Comparison of ENCODE assay signal across 17 cellular contexts in genomic region chr21:36477559-36477958, GRCh38. TPM values are rescaled to one million over a fixed set of nuclear protein-coding genes. Genes with fewer than 3 reads are reported as not detected.
DNase-seq lines count a peak whose midpoint lies in the region; ATAC-seq, FAIRE-seq and TF ChIP-seq lines count a peak whose summit lies in the region.
"Had no signal": no experiment of that assay in that cellular context is flagged by ENCODE, and none has a peak within 500 bp of the region (broad histone marks: within the 10 kb centered on the region; RNA-seq: fewer than 3 reads in every experiment).

No MANE protein-coding gene starts in this region.

- no peak overlapping the region for H3K4me3 Mint-ChIP-seq in CD4-positive, alpha-beta T cell
- H3K4me3 Mint-ChIP-seq: CD14-positive monocyte had no signal

- no peaks in the 10 kb centered on the region for H3K27me3 ChIP-seq in right atrium auricular region
- H3K27me3 ChIP-seq in GM12878 (replicated peaks in 1 of 2; ENCODE audit: control insufficient read depth in 2 of 2, insufficient read depth in 2 of 2, low read length in 1 of 2), result no peaks in the 10 kb centered on the region
- no peaks in the 10 kb centered on the region for H3K27me3 ChIP-seq in right lobe of liver
- H3K27me3 ChIP-seq in thyroid gland, result no peaks in the 10 kb centered on the region
- H3K27me3 ChIP-seq in CD4-positive, alpha-beta T cell (ENCODE audit: control insufficient read depth, insufficient read depth, low read length), result no peaks in the 10 kb centered on the region
- H3K27me3 ChIP-seq: Peyer's patch had no signal

- WGBS in GM12878 (ENCODE audit: insufficient coverage, insufficient replicate concordance, low lambda C conversion rate, missing lambda C conversion rate), result 40% methylated on average over 7 of the region's 7 CpGs
- 22% methylated on average over 7 of the region's 7 CpGs for WGBS in right lobe of liver (ENCODE audit: insufficient coverage, low coverage, low lambda C conversion rate, missing lambda C conversion rate)
- 48 to 55% methylated on average over 7 of the region's 7 CpGs for WGBS in thyroid gland, 2 donors

- CTCF ChIA-PET in GM12878 (lab: Yijun Ruan, JAX), result interaction anchor here (0.7 to 3.0 kb wide), 6 partner anchors 9 to 447 kb away, joined by 3 to 11 read pairs (median 4); no protein-coding TSS in a partner anchor
- CTCF ChIA-PET in CD4-positive, alpha-beta T cell (lab: Charles Lee), result no interaction called here

- H2AFZ ChIP-seq in GM12878 (ENCODE audit: control insufficient read depth, low read depth, low read length), result peak overlapping the region; percentile 6; the same call in 1 of the 2 replicates

- no peak for FAIRE-seq in GM12878 (lab: Jason Lieb, UNC)

- H3K36me3 ChIP-seq in right atrium auricular region (no peaks in the 10 kb centered on the region), GM12878 (ENCODE audit: control insufficient read depth in 2 of 2, insufficient read depth in 2 of 2, low read length in 1 of 2) (no peaks in the 10 kb centered on the region), right lobe of liver (peaks cover 0 to 7% (median 0%) of the 10 kb centered on the region in 4 donors), thyroid gland (no peaks in the 10 kb centered on the region)
- H3K36me3 ChIP-seq: Peyer's patch had no signal

- H3K9ac ChIP-seq in GM12878 (ENCODE audit: control insufficient read depth, insufficient read depth, low read length), result no peak overlapping the region

- H3K27me3 Mint-ChIP-seq in CD4-positive, alpha-beta T cell, result peaks cover 4% of the 10 kb centered on the region

- BruUV-seq in GM12878 (replicated peaks; lab: Mats Ljungman, UMichigan), result no TSS peak

- no peaks in the 10 kb centered on the region for H3K9me3 Mint-ChIP-seq in CD4-positive, alpha-beta T cell

- TF ChIP-seq POLR2A in GM12878 (IDR thresholded peaks at IDR 0.05; ENCODE audit: low read depth, low read length), result no peak
- no peak for TF ChIP-seq POLR2A in right lobe of liver (IDR thresholded peaks at IDR 0.05)
- no peak for TF ChIP-seq POLR2A in thyroid gland (IDR thresholded peaks at IDR 0.05)

- H3K9me3 ChIP-seq in right atrium auricular region (no peaks in the 10 kb centered on the region), GM12878 (replicated peaks; ENCODE audit: control insufficient read depth, insufficient read depth, low read length) (no peaks in the 10 kb centered on the region), right lobe of liver (no peaks in the 10 kb centered on the region), thyroid gland (no peaks in the 10 kb centered on the region)
- no peaks in the 10 kb centered on the region for H3K9me3 ChIP-seq in CD4-positive, alpha-beta T cell (ENCODE audit: control insufficient read depth, low read length)
- H3K9me3 ChIP-seq: Peyer's patch had no signal

- RAD21 ChIA-PET in GM12878 (lab: Charles Lee; ENCODE audit: unreplicated experiment), result interaction anchor here (1.1 kb wide), 1 partner anchor 25 kb away, joined by 4 read pairs; no protein-coding TSS in a partner anchor

- POLR2A ChIA-PET in GM12878 (lab: Charles Lee), result interaction anchor here (0.6 kb wide), 1 partner anchor 464 kb away, joined by 7 read pairs; no protein-coding TSS in a partner anchor
- POLR2A ChIA-PET in CD4-positive, alpha-beta T cell (lab: Charles Lee), result no interaction called here

- DNase-seq in left cardiac atrium, result no peak
- DNase-seq in right atrium auricular region (ENCODE audit: low spot score), result no peak
- DNase-seq in GM12878 (ENCODE audit: low read depth, low spot score), result no peak
- no peak for DNase-seq in right lobe of liver
- peak; percentile 23 to 44 for DNase-seq in thyroid gland
- no peak for DNase-seq in SK-N-DZ (ENCODE audit: low spot score)
- DNase-seq in CD4-positive, alpha-beta T cell, result no peak
- no peak for DNase-seq in activated CD8-positive, alpha-beta memory T cell treated with anti-CD3 and anti-CD28 coated beads, Interleukin-2, amount 50 U/mL, for 48 hours
- DNase-seq: COR-L47, H7, Karpas-422, MM.1S, NCI-H1092 treated with DMSO at 0.1 percent for 48 hours, NCI-H1694, NCI-H524, Peyer's patch had no signal

- H3K27ac Mint-ChIP-seq in CD4-positive, alpha-beta T cell, result no peak overlapping the region

- H3K4me1 ChIP-seq in right atrium auricular region (no peaks in the 10 kb centered on the region), GM12878 (ENCODE audit: control insufficient read depth, insufficient read depth, low read length) (peaks cover 3% of the 10 kb centered on the region), right lobe of liver (peaks cover 0 to 62% (median 7%) of the 10 kb centered on the region in 4 donors), thyroid gland (peaks cover 0 to 3% of the 10 kb centered on the region in 2 donors)
- H3K4me1 ChIP-seq: Peyer's patch had no signal

- H3K36me3 Mint-ChIP-seq in CD4-positive, alpha-beta T cell (ENCODE audit: low read depth), result no peaks in the 10 kb centered on the region
- H3K36me3 Mint-ChIP-seq: CD14-positive monocyte had no signal

- in situ Hi-C loops in GM12878 (cut with MboI), result no loop called here

- no peak overlapping the region for H3K4me3 ChIP-seq in right atrium auricular region
- no peak overlapping the region for H3K4me3 ChIP-seq in GM12878
- peak overlapping the region; percentile 57 to 95 (median 93) for H3K4me3 ChIP-seq in right lobe of liver
- no peak overlapping the region for H3K4me3 ChIP-seq in thyroid gland (replicated peaks in 1 of 3)

- peak overlapping the region in 1 of 2 donors; percentile 2 for H3K27ac ChIP-seq in right atrium auricular region
- no peak overlapping the region for H3K27ac ChIP-seq in GM12878 (ENCODE audit: control insufficient read depth, insufficient read depth)
- peak overlapping the region; percentile 75 to 87 (median 83) for H3K27ac ChIP-seq in right lobe of liver
- no peak overlapping the region for H3K27ac ChIP-seq in thyroid gland
- H3K27ac ChIP-seq in CD4-positive, alpha-beta T cell (ENCODE audit: low read depth, low read length), result no peak overlapping the region
- H3K27ac ChIP-seq: Peyer's patch had no signal

- SMC1A ChIA-PET in GM12878 (lab: Charles Lee; ENCODE audit: uncharacterized antibody, unreplicated experiment), result interaction anchor here (1.1 to 1.4 kb wide), 2 partner anchors 48 kb away, joined by 3 read pairs; no protein-coding TSS in a partner anchor

- TF ChIP-seq EP300 in GM12878 (IDR thresholded peaks at IDR 0.05; ENCODE audit: borderline replicate concordance in 1 of 2, control insufficient read depth in 1 of 2, low read depth in 2 of 2, low read length in 2 of 2), result no peak

- no peak for TF ChIP-seq RAD21 in GM12878 (IDR thresholded peaks at IDR 0.05; ENCODE audit: insufficient read depth, low read depth, low read length)

- H3K79me2 ChIP-seq in GM12878 (ENCODE audit: control insufficient read depth, insufficient read depth, low read length), result no peaks in the 10 kb centered on the region

- intact Hi-C loops in left cardiac atrium (cut with DNase I), result no loop called here
- intact Hi-C loops in GM12878 (cut with micrococcal nuclease; ENCODE audit: unreplicated experiment), result no loop called here
- intact Hi-C loops in right lobe of liver (cut with DNase I), result loop anchor here in 1 of 2 donors (10.0 kb wide), 1 partner anchor 53 kb away; no protein-coding TSS in a partner anchor
- intact Hi-C loops in thyroid gland (cut with DNase I), result no loop called here
- intact Hi-C loops in CD4-positive, alpha-beta T cell (cut with DNase I, micrococcal nuclease), result no loop called here

- no peaks in the 10 kb centered on the region for H4K20me1 ChIP-seq in GM12878 (ENCODE audit: control insufficient read depth, insufficient read depth)

- no peaks in the 10 kb centered on the region for H3K4me1 Mint-ChIP-seq in CD4-positive, alpha-beta T cell (ENCODE audit: low read depth)
- H3K4me1 Mint-ChIP-seq: CD14-positive monocyte had no signal

- ATAC-seq in left cardiac atrium (peak; percentile 50 to 72), GM12878 (no peak), right lobe of liver (no peak)
- no peak for ATAC-seq in CD4-positive, alpha-beta T cell (ENCODE audit: poor library complexity)

- H3K4me2 ChIP-seq in GM12878 (ENCODE audit: control insufficient read depth, insufficient read depth), result no peak overlapping the region

- no peak for TF ChIP-seq CTCF in right atrium auricular region (IDR thresholded peaks at IDR 0.05)
- no peak for TF ChIP-seq CTCF in GM12878 (IDR thresholded peaks at IDR 0.05 in 2 of 3, conservative IDR thresholded peaks at IDR 0.05 in 1 of 3; ENCODE audit: control insufficient read depth in 2 of 3, extremely low read depth in 1 of 3, insufficient read depth in 1 of 3, low read depth in 3 of 3, low read length in 3 of 3)
- no peak for TF ChIP-seq CTCF in right lobe of liver (IDR thresholded peaks at IDR 0.05)
- no peak for TF ChIP-seq CTCF in thyroid gland (IDR thresholded peaks at IDR 0.05)
- TF ChIP-seq CTCF in CD4-positive, alpha-beta T cell (IDR thresholded peaks at IDR 0.05), result no peak

TF ChIP-seq in GM12878, 131 proteins besides CTCF, POLR2A, EP300 and RAD21 (continues in another document):
- TF ChIP-seq ETV6 (conservative IDR thresholded peaks at IDR 0.05 in 1 of 2, IDR thresholded peaks at IDR 0.05 in 1 of 2; ENCODE audit: borderline replicate concordance in 1 of 2, low read depth in 1 of 2) (no peak), BCL11A (IDR thresholded peaks at IDR 0.05; ENCODE audit: low read depth, low read length) (no peak), NRF1 (conservative IDR thresholded peaks at IDR 0.05; ENCODE audit: low read depth, low read length) (no peak)

RNA-seq across cellular contexts. Expression of gene CLDN14, which starts 2.4 kb away (rescaled TPM):
- total RNA-seq in left cardiac atrium (not detected), right atrium auricular region (not detected), GM12878 (2014; rRNA removed) (8.2 and 19.4 TPM in 2 replicates), GM12878 (2014; rRNA removed; fragmentation: Illumina TruSeq; extraction: Trizol) (2.7 and 3.4 TPM in 2 replicates), GM12878 (2021) (9.6 and 11.2 TPM in 2 replicates), right lobe of liver (10 to 100 TPM in 4 of 6 experiments, 1 to 10 TPM in 2; 9.3 to 16.7 (median 13.0) TPM), thyroid gland (not detected)
- 1.1 and 3.7 TPM in 2 replicates for total RNA-seq in GM12878 (2013; cell fraction: nucleolus; rRNA removed)
- 4.2 TPM for polyA plus RNA-seq in GM12878 (2011; ENCODE audit: low read depth)
- polyA plus RNA-seq in GM12878 (2011; rRNA removed) (3.4 and 3.7 TPM in 2 replicates), GM12878 (2014; fragmentation: Illumina TruSeq; extraction: Trizol) (1.1 and 2.8 TPM in 2 replicates), GM12878 (2014; fragmentation: Nextera tagmentation; extraction: Ambion mirVana) (1 to 10 TPM in 1 of 2 experiments, under 1 TPM in 1; 0.90 to 3.3 TPM), GM12878 (2014; rRNA removed) (14.3 and 15.2 TPM in 2 replicates), GM12878 (2016; fragmentation: Nextera tagmentation; extraction: Ambion mirVana) (10 to 100 TPM; 14.7 to 18.6 TPM)
- 3.6 TPM in 2 replicates for polyA plus RNA-seq in GM12878 (2011; cell fraction: cytosol; rRNA removed)
- 2.7 and 3.7 TPM in 2 replicates for polyA plus RNA-seq in GM12878 (2011; cell fraction: nucleus; rRNA removed)
- polyA plus RNA-seq in GM12878 (2012), result 5.2 and 6.4 TPM in 2 replicates
- polyA minus RNA-seq in GM12878 (2011; rRNA and poly(A)+ RNA removed), result 1.0 and 2.1 TPM in 2 replicates
- polyA minus RNA-seq in GM12878 (2011; cell fraction: cytosol; rRNA and poly(A)+ RNA removed), result 3.0 TPM in 1 of 2 replicates, not detected in the other
- 1.1 and 1.6 TPM in 2 replicates for polyA minus RNA-seq in GM12878 (2011; cell fraction: nucleus; rRNA and poly(A)+ RNA removed)
- not detected in 2 replicates for polyA plus RNA-seq in SK-N-DZ (2014; cell fraction: cytosol; rRNA removed)
- not detected in 2 replicates for polyA plus RNA-seq in SK-N-DZ (2014; cell fraction: nucleus; rRNA removed)
- not detected for total RNA-seq in CD4-positive, alpha-beta T cell
- total RNA-seq: H7, Peyer's patch had no signal
- polyA plus RNA-seq: CD14-positive monocyte had no signal

Comparison
In these comparisons a context has a peak if more than half of its experiments do, and no peak if none do; other contexts are left out.
1. ATAC-seq: peak in left cardiac atrium (2 of 2); none in GM12878 (single experiment), right lobe of liver (0 of 4) and CD4-positive, alpha-beta T cell (single experiment).
2. DNase-seq: peak in thyroid gland (2 of 2); none in left cardiac atrium (single experiment), right atrium auricular region (single experiment), GM12878 (single experiment), right lobe of liver (0 of 3), SK-N-DZ (single experiment), CD4-positive, alpha-beta T cell (0 of 10) and activated CD8-positive, alpha-beta memory T cell treated with anti-CD3 and anti-CD28 coated beads, Interleukin-2, amount 50 U/mL, for 48 hours (single experiment).
3. H3K27ac ChIP-seq: peak in right lobe of liver (3 of 3); none in GM12878 (single experiment), thyroid gland (0 of 3) and CD4-positive, alpha-beta T cell (single experiment).
4. H3K4me3 ChIP-seq: peak in right lobe of liver (3 of 3); none in right atrium auricular region (0 of 2), GM12878 (single experiment) and thyroid gland (0 of 3).